Comparison of ENCODE assay signal across 20 cellular contexts in the genomic region with DNA sequence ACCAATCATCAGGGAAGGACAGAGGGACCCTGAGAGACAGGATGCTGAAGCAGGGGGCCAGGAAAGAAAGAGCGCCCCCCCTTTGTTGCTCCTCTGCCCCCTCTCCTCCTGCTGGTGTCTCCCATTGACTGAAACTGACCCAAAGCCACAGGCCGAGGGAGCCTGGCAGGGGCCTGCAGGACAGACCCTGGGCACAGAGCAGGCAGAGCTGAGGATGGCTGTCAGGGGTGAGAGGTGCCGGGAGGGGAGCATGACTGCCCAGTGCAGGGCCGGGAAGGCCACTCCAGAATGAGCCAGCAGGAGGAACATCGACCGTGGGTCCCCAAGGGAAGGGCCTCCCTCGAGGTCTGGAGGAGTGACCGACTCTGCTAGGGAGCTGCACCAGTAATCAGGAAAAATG.
"Had no signal": no experiment of that assay in that cellular context is flagged by ENCODE, and none has a peak within 500 bp of the region (broad histone marks: within the 10 kb centered on the region; RNA-seq: fewer than 3 reads in every experiment).

No MANE protein-coding gene starts in this region.

- H3K4me1 ChIP-seq: foreskin keratinocyte had no signal

- H3K27ac Mint-ChIP-seq: endodermal cell had no signal

- H3K36me3 Mint-ChIP-seq: naive B cell had no signal

- H3K4me3 ChIP-seq: coronary artery, hepatocyte, lung, sigmoid colon, skin epidermis, stomach had no signal

- H2AFZ ChIP-seq: hepatocyte had no signal

- H3K4me1 Mint-ChIP-seq: naive B cell had no signal

- H3K27ac ChIP-seq: coronary artery, foreskin keratinocyte, hepatocyte, sigmoid colon, skin epidermis, stomach had no signal

- H3K4me3 Mint-ChIP-seq: endodermal cell, naive B cell had no signal

- H3K79me2 ChIP-seq: hepatocyte had no signal

- H3K9me3 ChIP-seq: sigmoid colon, stomach had no signal

- H3K27me3 ChIP-seq: hepatocyte, sigmoid colon had no signal

- H3K9me3 Mint-ChIP-seq: endodermal cell, naive B cell had no signal

- DNase-seq: effector CD4-positive, alpha-beta T cell; endodermal cell; erythroblast; foreskin keratinocyte; kidney; left cardiac atrium; left ventricle myocardium superior; mesendoderm; naive B cell; sigmoid colon; stimulated activated CD4-positive, alpha-beta T cell treated with anti-CD3 and anti-CD28 coated beads, Interleukin-2, amount 100 ng/mL, for 24 hours; stimulated activated CD4-positive, alpha-beta T cell treated with anti-CD3 and anti-CD28 coated beads, Interleukin-4, amount 100 ng/mL, for 4 hours; stimulated activated naive CD4-positive, alpha-beta T cell; stomach; substantia nigra; trophoblast cell had no signal

- ATAC-seq: foreskin keratinocyte, left cardiac atrium had no signal

- H3K36me3 ChIP-seq: sigmoid colon, stomach had no signal
